16 cellular contexts compared by ENCODE assay signal in genomic region chr1:60924964-60925798, GRCh38.
DNase-seq lines count a peak whose midpoint lies in the region; ATAC-seq and TF ChIP-seq lines count a peak whose summit lies in the region.
"Had no signal": no experiment of that assay in that cellular context is flagged by ENCODE, and none has a peak within 500 bp of the region (broad histone marks: within the 10 kb centered on the region; RNA-seq: fewer than 3 reads in every experiment).

No MANE protein-coding gene starts in this region.

- H3K4me3 ChIP-seq in BE2C (ENCODE audit: low read depth, low read length), result no peak overlapping the region
- H3K4me3 ChIP-seq in PC-9, result no peak overlapping the region
- H3K4me3 ChIP-seq in right atrium auricular region, result peak overlapping the region in 1 of 2 donors; percentile 11
- H3K4me3 ChIP-seq: HAP-1, Peyer's patch had no signal

- H3F3A ChIP-seq in PC-9 (ENCODE audit: insufficient read depth, low read depth), result no peaks in the 10 kb centered on the region

- H3K4me1 ChIP-seq in BE2C (peaks cover 12% of the 10 kb centered on the region; the same call in 1 of the 2 replicates), PC-9 (replicated peaks; ENCODE audit: insufficient read depth) (peaks cover 6% of the 10 kb centered on the region; the same call in 1 of the 2 replicates), right atrium auricular region (peaks cover 0 to 40% of the 10 kb centered on the region in 2 donors)
- H3K4me1 ChIP-seq: HAP-1 had no signal

- DNase-seq in BE2C, result peak; percentile 12
- DNase-seq in NCI-H1436 (lab: John Stamatoyannopoulos, UW), result peak; percentile 54
- DNase-seq in PC-9, result peak in 1 of 2 experiments; percentile 48
- DNase-seq in right atrium auricular region (ENCODE audit: low spot score), result no peak
- no peak for DNase-seq in GM13977 (ENCODE audit: low spot score)
- no peak for DNase-seq in NCI-H1048 (lab: John Stamatoyannopoulos, UW)
- no peak for DNase-seq in activated CD4-positive, alpha-beta T cell treated with anti-CD3 and anti-CD28 coated beads for 1 hour
- DNase-seq: Calu3, mammary epithelial cell, NCI-H2107 had no signal

- H3K27me3 ChIP-seq in BE2C (no peaks in the 10 kb centered on the region), PC-9 (ENCODE audit: insufficient read depth, low read depth) (no peaks in the 10 kb centered on the region), right atrium auricular region (no peaks in the 10 kb centered on the region)
- H3K27me3 ChIP-seq: neutrophil, Peyer's patch had no signal

- no peak for ATAC-seq in HG03571 (IDR thresholded peaks at IDR 0.05; ENCODE audit: unreplicated experiment)
- ATAC-seq: activated CD4-positive, CD25-positive, alpha-beta regulatory T cell treated with anti-CD3 and anti-CD28 coated beads, Interleukin-2, amount 50 U/mL, for 24 hours had no signal

- POLR2A ChIA-PET in PC-9 (lab: Charles Lee; ENCODE audit: unreplicated experiment), result no interaction called here

- no peaks in the 10 kb centered on the region for H3K79me2 ChIP-seq in PC-9 (ENCODE audit: low read depth)

- BruUV-seq in PC-9 (replicated peaks; lab: Mats Ljungman, UMichigan), result no TSS peak

- H3K4me2 ChIP-seq in PC-9, result peak overlapping the region; percentile 58
- H3K4me2 ChIP-seq: KMS-11 had no signal

- no peaks in the 10 kb centered on the region for H3K36me3 ChIP-seq in BE2C
- no peaks in the 10 kb centered on the region for H3K36me3 ChIP-seq in PC-9 (ENCODE audit: low read depth)
- no peaks in the 10 kb centered on the region for H3K36me3 ChIP-seq in right atrium auricular region
- H3K36me3 ChIP-seq: HAP-1, neutrophil, Peyer's patch had no signal

- no peaks in the 10 kb centered on the region for H4K20me1 ChIP-seq in PC-9 (ENCODE audit: insufficient read depth)

- in situ Hi-C loops in GM13977 (cut with MboI; ENCODE audit: low pct_unique_long_range_greater_than_20kb, low sequenced_read_pairs, unreplicated experiment), result no loop called here

- H2AFZ ChIP-seq in PC-9, result no peak overlapping the region

- H3K27ac ChIP-seq in PC-9 (no peak overlapping the region), right atrium auricular region (peak overlapping the region; percentile 46 to 65)
- H3K27ac ChIP-seq: KMS-11, neutrophil, Peyer's patch had no signal

- CTCF ChIA-PET in PC-9 (lab: Charles Lee), result interaction anchor here (0.7 kb wide), 3 partner anchors 35 to 690 kb away, joined by 4 to 19 read pairs (median 16); no protein-coding TSS in a partner anchor

- intact Hi-C loops in PC-9 (cut with micrococcal nuclease; ENCODE audit: unreplicated experiment), result loop anchor here (1.0 kb wide), 1 partner anchor 17 kb away; no protein-coding TSS in a partner anchor

- H3K9me3 ChIP-seq in BE2C (no peaks in the 10 kb centered on the region), PC-9 (ENCODE audit: insufficient read depth, low read depth) (no peaks in the 10 kb centered on the region), right atrium auricular region (no peaks in the 10 kb centered on the region)
- H3K9me3 ChIP-seq: HAP-1, neutrophil, Peyer's patch had no signal

- TF ChIP-seq CTCF in BE2C (IDR thresholded peaks at IDR 0.05; ENCODE audit: low read depth, low read length) (no peak), PC-9 (conservative IDR thresholded peaks at IDR 0.05) (no peak), right atrium auricular region (IDR thresholded peaks at IDR 0.05) (no peak), GM13977 (IDR thresholded peaks at IDR 0.05; ENCODE audit: extremely low read depth, insufficient read depth, missing control alignments) (no peak)

- no peaks in the 10 kb centered on the region for H3K9me2 ChIP-seq in PC-9 (ENCODE audit: insufficient read depth)

Comparison
In these comparisons a context has a peak if more than half of its experiments do, and no peak if none do; other contexts are left out.
1. DNase-seq: peak in BE2C (single experiment) and NCI-H1436 (single experiment); none in right atrium auricular region (single experiment), GM13977 (single experiment), NCI-H1048 (single experiment) and activated CD4-positive, alpha-beta T cell treated with anti-CD3 and anti-CD28 coated beads for 1 hour (single experiment).